Comparison of ENCODE assay signal across 1 cellular context in genomic region chr11:124669193-124669592, GRCh38.
A peak's percentile ranks its signal among the peaks of the same experiment; 100 is the strongest.
TF ChIP-seq lines count a peak whose summit lies in the region.

No MANE protein-coding gene starts in this region.

TF ChIP-seq in H1, 55 proteins besides CTCF, POLR2A, EP300 and RAD21:
- TF ChIP-seq TAF1 (IDR thresholded peaks at IDR 0.05; ENCODE audit: low read depth, low read length) = no peak
- no peak for TF ChIP-seq TAF7 (optimal IDR thresholded peaks at IDR 0.05; ENCODE audit: borderline replicate concordance, low read depth, low read length)
- TF ChIP-seq YY1 (IDR thresholded peaks at IDR 0.05; ENCODE audit: low read depth, low read length) = 0 out of 2 replicates have a peak, but pooled peaks have one; percentile 31
- TF ChIP-seq SRF (IDR thresholded peaks at IDR 0.05; ENCODE audit: low read depth, low read length) = no peak
- TF ChIP-seq EZH2 (IDR thresholded peaks at IDR 0.05; ENCODE audit: low read depth, low read length, severe bottlenecking) = peak; percentile 34
- no peak for TF ChIP-seq NANOG (IDR thresholded peaks at IDR 0.05; ENCODE audit: insufficient read depth, low read depth, low read length, poor library complexity, severe bottlenecking)
- no peak for TF ChIP-seq MAX (IDR thresholded peaks at IDR 0.05)
- TF ChIP-seq SP4 (IDR thresholded peaks at IDR 0.05; ENCODE audit: low read length) = no peak
